11 cellular contexts compared by ENCODE assay signal in the genomic region with DNA sequence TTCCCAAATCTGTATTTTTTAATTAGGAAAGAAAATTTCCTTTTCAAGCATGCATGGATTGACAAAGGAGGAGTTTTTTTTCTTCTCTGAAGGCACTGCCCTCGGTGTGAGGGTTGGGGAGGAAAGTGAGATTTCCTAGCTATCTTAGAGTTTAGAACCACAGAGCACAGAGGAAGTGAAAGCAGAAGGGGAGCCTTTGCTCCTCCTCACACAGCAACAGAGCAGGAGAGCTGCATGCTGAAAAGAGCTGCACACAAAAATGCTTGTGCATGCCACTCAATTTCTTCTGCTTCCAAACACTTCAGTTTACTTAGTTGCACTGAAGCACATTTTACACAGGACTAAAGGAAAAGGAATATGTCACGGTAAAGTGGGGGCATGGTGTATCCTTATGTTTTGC.
DNase-seq lines count a peak whose midpoint lies in the region; ATAC-seq and FAIRE-seq lines count a peak whose summit lies in the region.
"Had no signal": no experiment of that assay in that cellular context is flagged by ENCODE, and none has a peak within 500 bp of the region (broad histone marks: within the 10 kb centered on the region; RNA-seq: fewer than 3 reads in every experiment).

No MANE protein-coding gene starts in this region.

- peak; percentile 89 for FAIRE-seq in GM19239 (lab: Jason Lieb, UNC)

- DNase-seq in GM19239 (ENCODE audit: insufficient read length, low spot score) (peak; percentile 37), pons (ENCODE audit: low spot score) (peak; percentile 51), NCI-H748 treated with DMSO at 0.1 percent for 48 hours (lab: John Stamatoyannopoulos, UW) (no peak), DMS 273 treated with DMSO at 0.1 percent for 48 hours (lab: John Stamatoyannopoulos, UW) (no peak), NCI-H1694 treated with DMSO at 0.1 percent for 48 hours (lab: John Stamatoyannopoulos, UW) (no peak)
- no peak for DNase-seq in activated CD8-positive, alpha-beta memory T cell treated with anti-CD3 and anti-CD28 coated beads for 24 hours
- DNase-seq: DMS53, NCI-H187 treated with DMSO at 0.1 percent for 48 hours, trophoblast cell had no signal

- peak; percentile 100 for ATAC-seq in HG02623 (IDR thresholded peaks at IDR 0.05; ENCODE audit: unreplicated experiment)
- peak; percentile 100 for ATAC-seq in HG03442 (IDR thresholded peaks at IDR 0.05; ENCODE audit: unreplicated experiment)

Comparison
In these comparisons a context has a peak if more than half of its experiments do, and no peak if none do; other contexts are left out.
1. DNase-seq: peak in GM19239 (single experiment) and pons (single experiment); none in NCI-H748 treated with DMSO at 0.1 percent for 48 hours (single experiment), DMS 273 treated with DMSO at 0.1 percent for 48 hours (single experiment), NCI-H1694 treated with DMSO at 0.1 percent for 48 hours (single experiment) and activated CD8-positive, alpha-beta memory T cell treated with anti-CD3 and anti-CD28 coated beads for 24 hours (single experiment).